In the genomic region with DNA sequence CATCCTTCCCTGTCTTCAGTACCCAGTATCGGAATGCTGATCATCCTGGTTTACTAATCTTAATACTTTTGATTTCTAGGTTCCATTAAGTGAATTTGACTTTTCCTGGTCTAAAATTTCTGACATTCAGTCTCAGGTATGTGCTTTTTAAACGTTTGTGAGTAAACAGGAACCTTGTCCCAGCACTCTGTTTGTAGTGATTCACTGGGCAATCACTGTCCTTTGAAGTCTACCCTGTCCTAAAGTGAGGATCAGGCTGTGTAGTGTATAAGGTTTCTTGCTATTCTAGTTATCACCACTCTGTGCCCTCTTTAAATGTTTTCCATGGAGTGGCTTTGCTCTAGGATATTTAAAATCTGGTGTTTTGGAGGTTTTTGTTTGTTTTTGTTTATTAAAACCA, we compare ENCODE assay signal across 23 cellular contexts.
"Had no signal": no experiment of that assay in that cellular context is flagged by ENCODE, and none has a peak within 500 bp of the region (broad histone marks: within the 10 kb centered on the region; RNA-seq: fewer than 3 reads in every experiment).

No MANE protein-coding gene starts in this region.

- ATAC-seq: foreskin keratinocyte; left lobe of liver; lower lobe of right lung; stimulated activated memory B cell treated with anti-CD40 and anti-IgM and Interleukin-4, amounts not matched to agents 10 μg/mL and 1 μg/mL and 100 μg/mL, for 72 hours had no signal

- H3K9me3 Mint-ChIP-seq: activated CD4-positive, alpha-beta memory T cell treated with anti-CD3 and anti-CD28 coated beads, Interleukin-2, amount 10 ng/mL, durations not matched to agents 7 days and 5 days; activated naive CD4-positive, alpha-beta T cell treated with anti-CD3 and anti-CD28 coated beads, Interleukin-2, amount 50 U/mL, for 24 hours; neural crest cell; T-helper 1 cell treated with Interleukin-12 subunit alpha and Interleukin-12 subunit beta and Interleukin-4 antibody, amounts not matched to agents 30 μg/mL and 1 μg/mL, for 36 hours had no signal

- H3K4me3 ChIP-seq: lower lobe of right lung, right lobe of liver, skin epidermis, testis, uterus had no signal

- H3K27ac Mint-ChIP-seq: activated CD4-positive, alpha-beta memory T cell treated with anti-CD3 and anti-CD28 coated beads, Interleukin-2, amount 10 ng/mL, durations not matched to agents 7 days and 5 days; activated CD4-positive, alpha-beta T cell treated with anti-CD3 and anti-CD28 coated beads, Interleukin-2, amount 10 ng/mL, durations not matched to agents 24 days and 14 days; stimulated activated memory B cell treated with anti-CD40 and anti-IgM and Interleukin-4, amounts not matched to agents 10 μg/mL and 1 μg/mL and 100 μg/mL, for 72 hours; T-helper 1 cell treated with Interleukin-12 subunit alpha and Interleukin-12 subunit beta and Interleukin-4 antibody, amounts not matched to agents 30 μg/mL and 1 μg/mL, for 36 hours had no signal

- H3K4me1 ChIP-seq: foreskin keratinocyte, lower lobe of right lung, right lobe of liver, testis, uterus had no signal

- DNase-seq: activated CD4-positive, alpha-beta memory T cell treated with anti-CD3 and anti-CD28 coated beads, Interleukin-2, amount 10 ng/mL, durations not matched to agents 7 days and 5 days; activated CD4-positive, alpha-beta T cell treated with anti-CD3 and anti-CD28 coated beads, Interleukin-2, amount 10 ng/mL, durations not matched to agents 24 days and 14 days; activated CD4-positive, CD25-positive, alpha-beta regulatory T cell; activated effector memory CD4-positive, alpha-beta T cell treated with Interleukin-2 at 50 U/mL for 16 hours; activated T-cell treated with anti-CD3 and anti-CD28 coated beads, Interleukin-2, amount 50 U/mL, for 1 hour; amniotic stem cell; effector CD4-positive, alpha-beta T cell; foreskin keratinocyte; lower lobe of right lung; naive B cell; occipital lobe; posterior cingulate gyrus; right lobe of liver; stimulated activated CD4-positive, alpha-beta T cell treated with anti-CD3 and anti-CD28 coated beads, Interleukin-2, amount 100 ng/mL, for 24 hours; testis; trophoblast cell; uterus had no signal

- H3K4me3 Mint-ChIP-seq: activated CD4-positive, alpha-beta memory T cell treated with anti-CD3 and anti-CD28 coated beads, Interleukin-2, amount 10 ng/mL, durations not matched to agents 7 days and 5 days; activated CD4-positive, alpha-beta T cell treated with anti-CD3 and anti-CD28 coated beads, Interleukin-2, amount 10 ng/mL, durations not matched to agents 24 days and 14 days; activated naive CD4-positive, alpha-beta T cell treated with anti-CD3 and anti-CD28 coated beads, Interleukin-2, amount 50 U/mL, for 24 hours; naive B cell; neural crest cell; stimulated activated memory B cell treated with anti-CD40 and anti-IgM and Interleukin-4, amounts not matched to agents 10 μg/mL and 1 μg/mL and 100 μg/mL, for 72 hours; T-helper 1 cell treated with Interleukin-12 subunit alpha and Interleukin-12 subunit beta and Interleukin-4 antibody, amounts not matched to agents 30 μg/mL and 1 μg/mL, for 36 hours had no signal

- H3K27me3 ChIP-seq: foreskin keratinocyte, right lobe of liver, testis, uterus had no signal

- H3K36me3 ChIP-seq: uterus had no signal

- H3K27me3 Mint-ChIP-seq: activated CD4-positive, alpha-beta memory T cell treated with anti-CD3 and anti-CD28 coated beads, Interleukin-2, amount 10 ng/mL, durations not matched to agents 7 days and 5 days; activated CD4-positive, alpha-beta T cell treated with anti-CD3 and anti-CD28 coated beads, Interleukin-2, amount 10 ng/mL, durations not matched to agents 24 days and 14 days; activated naive CD4-positive, alpha-beta T cell treated with anti-CD3 and anti-CD28 coated beads, Interleukin-2, amount 50 U/mL, for 24 hours; naive B cell; stimulated activated memory B cell treated with anti-CD40 and anti-IgM and Interleukin-4, amounts not matched to agents 10 μg/mL and 1 μg/mL and 100 μg/mL, for 72 hours had no signal

- H3K9me3 ChIP-seq: lower lobe of right lung, right lobe of liver, testis, uterus had no signal

- H3K27ac ChIP-seq: foreskin keratinocyte, lower lobe of right lung, right lobe of liver, skin epidermis, testis, uterus had no signal

- H3K4me1 Mint-ChIP-seq: activated CD4-positive, alpha-beta memory T cell treated with anti-CD3 and anti-CD28 coated beads, Interleukin-2, amount 10 ng/mL, durations not matched to agents 7 days and 5 days; activated CD4-positive, alpha-beta T cell treated with anti-CD3 and anti-CD28 coated beads, Interleukin-2, amount 10 ng/mL, durations not matched to agents 24 days and 14 days; neural crest cell; stimulated activated memory B cell treated with anti-CD40 and anti-IgM and Interleukin-4, amounts not matched to agents 10 μg/mL and 1 μg/mL and 100 μg/mL, for 72 hours had no signal
